ENCODE assay signal across 8 cellular contexts in the genomic region with DNA sequence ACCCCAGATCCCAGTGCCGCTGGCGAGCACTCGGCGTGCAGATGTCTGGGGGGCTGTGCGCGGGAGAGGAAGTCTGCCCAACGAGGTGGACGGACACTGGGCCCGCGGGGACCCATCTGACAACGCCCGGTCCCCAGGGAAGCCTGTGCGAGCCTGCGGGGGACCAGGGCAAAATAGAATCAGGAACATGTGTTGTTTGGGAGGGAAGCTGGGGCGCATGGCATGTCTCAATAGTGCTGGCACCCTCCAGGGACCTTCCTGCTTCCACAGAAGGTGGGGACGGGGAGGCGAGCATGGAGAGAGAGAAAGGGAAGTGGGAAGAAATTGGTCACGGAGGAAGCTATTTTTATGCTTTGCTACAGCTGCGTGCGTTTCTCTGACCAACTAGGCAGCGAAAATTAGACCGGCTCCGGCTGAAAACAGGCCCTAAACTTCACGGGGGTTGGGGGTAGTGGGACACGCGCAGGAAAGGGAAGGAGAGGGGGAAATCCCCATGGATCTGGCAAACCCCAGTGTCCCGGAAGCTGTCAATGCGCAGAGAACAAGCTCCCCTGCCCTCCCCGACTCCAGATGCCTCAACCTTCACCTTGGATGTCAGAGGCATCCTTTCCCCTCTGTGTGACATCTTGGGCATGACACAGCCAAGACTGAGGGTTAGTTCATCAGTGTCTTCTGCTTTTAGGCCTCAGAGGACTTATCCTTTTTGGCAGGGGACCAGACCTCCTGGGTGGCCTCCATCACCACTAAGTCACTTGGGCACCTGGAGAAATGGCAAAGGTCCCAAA.
DNase-seq lines count a peak whose midpoint lies in the region; ATAC-seq and TF ChIP-seq lines count a peak whose summit lies in the region.

No MANE protein-coding gene starts in this region.

- intact Hi-C loops in left lung (cut with DNase I) = loop anchor here in 1 of 2 donors (10.0 kb wide), 1 partner anchor 113 kb away; no protein-coding TSS in a partner anchor

- H3K27ac Mint-ChIP-seq in activated naive CD8-positive, alpha-beta T cell treated with anti-CD3 and anti-CD28 coated beads, Interleukin-2, amount 50 U/mL, for 24 hours = no peak overlapping the region

- DNase-seq in activated naive CD8-positive, alpha-beta T cell treated with anti-CD3 and anti-CD28 coated beads, Interleukin-2, amount 50 U/mL, for 24 hours = no peak
- no peak for DNase-seq in left lung
- DNase-seq in upper lobe of left lung = no peak
- no peak for DNase-seq in kidney glomerular epithelial cell (lab: John Stamatoyannopoulos, UW)
- DNase-seq in stimulated activated naive CD4-positive, alpha-beta T cell (lab: John Stamatoyannopoulos, UW) = no peak

- H3K4me2 ChIP-seq in BLaER1 = peak overlapping the region; percentile 91

- H3K4me3 ChIP-seq in BLaER1 (peak overlapping the region; percentile 61), left lung (peak overlapping the region; percentile 21 to 45), upper lobe of left lung (peak overlapping the region in 3 of 4 donors; percentile 41 to 53 (median 52))

- peak overlapping the region; percentile 62 for H3K4me3 Mint-ChIP-seq in activated naive CD8-positive, alpha-beta T cell treated with anti-CD3 and anti-CD28 coated beads, Interleukin-2, amount 50 U/mL, for 24 hours

- no peaks in the 10 kb centered on the region for H3K27me3 Mint-ChIP-seq in activated naive CD8-positive, alpha-beta T cell treated with anti-CD3 and anti-CD28 coated beads, Interleukin-2, amount 50 U/mL, for 24 hours

- no peaks in the 10 kb centered on the region for H3K36me3 ChIP-seq in BLaER1
- H3K36me3 ChIP-seq in left lung = no peaks in the 10 kb centered on the region
- no peaks in the 10 kb centered on the region for H3K36me3 ChIP-seq in upper lobe of left lung

- no peak for TF ChIP-seq EP300 in upper lobe of left lung (IDR thresholded peaks at IDR 0.05)

- H3K9me3 ChIP-seq in BLaER1 (0 out of 2 replicates have a peak, but pooled peaks cover 12% of the 10 kb centered on the region), left lung (no peaks in the 10 kb centered on the region), upper lobe of left lung (no peaks in the 10 kb centered on the region)

- no peak for TF ChIP-seq POLR2A in upper lobe of left lung (IDR thresholded peaks at IDR 0.05)

- WGBS in upper lobe of left lung, 2 donors = 10 to 24% methylated on average over 14 to 26 of the region's 29 CpGs

- no peaks in the 10 kb centered on the region for H3K27me3 ChIP-seq in BLaER1
- peaks cover 0 to 5% of the 10 kb centered on the region in 2 donors for H3K27me3 ChIP-seq in left lung
- no peaks in the 10 kb centered on the region for H3K27me3 ChIP-seq in upper lobe of left lung

- peak; percentile 30 for ATAC-seq in HG02571 (IDR thresholded peaks at IDR 0.05; ENCODE audit: unreplicated experiment)
- no peak for ATAC-seq in activated naive CD8-positive, alpha-beta T cell treated with anti-CD3 and anti-CD28 coated beads, Interleukin-2, amount 50 U/mL, for 24 hours
- peak; percentile 5 for ATAC-seq in left lung
- ATAC-seq in upper lobe of left lung (ENCODE audit: low FRiP score in 2 of 2) = peak in 1 of 2 donors; percentile 61
- no peak for ATAC-seq in HG03135 (IDR thresholded peaks at IDR 0.05; ENCODE audit: unreplicated experiment)

- H3K27ac ChIP-seq in BLaER1 (peak overlapping the region; percentile 81), left lung (peak overlapping the region; percentile 19 to 65), upper lobe of left lung (peak overlapping the region; percentile 58 to 71 (median 67))

- H3K4me1 Mint-ChIP-seq in activated naive CD8-positive, alpha-beta T cell treated with anti-CD3 and anti-CD28 coated beads, Interleukin-2, amount 50 U/mL, for 24 hours = peaks cover 11% of the 10 kb centered on the region

- TF ChIP-seq CTCF in left lung (IDR thresholded peaks at IDR 0.05) (no peak), upper lobe of left lung (IDR thresholded peaks at IDR 0.05) (no peak)

- H3K4me1 ChIP-seq in BLaER1 (peaks cover 96% of the 10 kb centered on the region), left lung (peaks cover 3 to 16% of the 10 kb centered on the region in 2 donors), upper lobe of left lung (peaks cover 6 to 21% (median 8%) of the 10 kb centered on the region in 4 donors)

- no peaks in the 10 kb centered on the region for H3K36me3 Mint-ChIP-seq in activated naive CD8-positive, alpha-beta T cell treated with anti-CD3 and anti-CD28 coated beads, Interleukin-2, amount 50 U/mL, for 24 hours (ENCODE audit: low read depth)

- no peaks in the 10 kb centered on the region for H3K9me3 Mint-ChIP-seq in activated naive CD8-positive, alpha-beta T cell treated with anti-CD3 and anti-CD28 coated beads, Interleukin-2, amount 50 U/mL, for 24 hours

- H4K20me1 ChIP-seq in BLaER1 = no peaks in the 10 kb centered on the region

- H3K9ac ChIP-seq in BLaER1 = peak overlapping the region; percentile 72

Comparison
In these comparisons a context has a peak if more than half of its experiments do, and no peak if none do; other contexts are left out.
1. ATAC-seq: peak in HG02571 (single experiment) and left lung (single experiment); none in activated naive CD8-positive, alpha-beta T cell treated with anti-CD3 and anti-CD28 coated beads, Interleukin-2, amount 50 U/mL, for 24 hours (single experiment) and HG03135 (single experiment).
2. Peak in every context shown above with its lines, with median percentiles within 50 percentile points of each other: H3K27ac ChIP-seq and H3K4me3 ChIP-seq.